Comparison of ENCODE assay signal across 2 cellular contexts in the genomic region with DNA sequence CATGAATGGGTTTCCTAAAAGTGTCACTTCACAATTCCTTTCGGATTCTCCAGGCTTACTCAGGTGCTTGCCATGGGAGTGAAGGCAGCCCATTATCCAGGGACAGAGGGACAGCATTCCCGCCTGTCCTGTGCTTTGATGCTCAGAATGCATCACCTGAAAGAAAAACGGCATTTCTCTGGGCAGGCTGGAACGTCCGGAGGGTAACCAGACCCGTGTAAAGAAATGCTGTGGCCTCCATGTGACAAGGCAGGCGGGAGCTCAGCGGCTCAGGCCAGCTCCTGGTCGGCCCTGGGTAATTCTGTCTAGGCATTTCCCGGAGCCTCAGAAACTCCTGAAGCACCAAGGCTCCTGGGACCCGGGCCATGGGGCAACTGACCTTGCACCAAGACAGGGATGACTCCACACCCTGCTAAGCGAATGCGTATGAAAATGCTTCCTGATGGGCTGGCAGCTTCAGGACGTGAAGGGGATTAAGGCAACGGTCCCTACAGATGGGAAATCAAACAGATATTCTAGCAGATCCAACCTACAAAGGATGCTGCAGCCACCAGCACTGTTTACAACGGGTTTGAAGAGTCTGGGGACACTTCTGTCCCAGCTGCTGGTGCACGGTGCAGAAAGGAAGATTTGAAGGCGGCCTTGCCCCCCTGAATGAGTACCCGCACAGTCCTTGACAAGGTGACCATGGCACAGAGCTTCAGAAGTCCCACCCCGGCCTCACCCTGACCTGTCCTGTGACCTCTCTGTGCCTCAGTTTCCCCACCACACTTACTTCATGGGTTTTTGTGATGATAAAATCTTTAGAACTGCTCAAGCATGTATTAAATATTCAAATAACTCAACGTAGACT.
TF ChIP-seq lines count a peak whose summit lies in the region.

No MANE protein-coding gene starts in this region.

TF ChIP-seq in SK-N-SH, 30 proteins besides CTCF, POLR2A, EP300 and RAD21 (continued from another document):
- no peak for TF ChIP-seq PBX3 (IDR thresholded peaks at IDR 0.05)
- TF ChIP-seq RFX5 (IDR thresholded peaks at IDR 0.05; ENCODE audit: low read length) = no peak
- no peak for TF ChIP-seq JUND (IDR thresholded peaks at IDR 0.05)
- no peak for TF ChIP-seq TEAD4 (IDR thresholded peaks at IDR 0.05; ENCODE audit: borderline replicate concordance, insufficient read depth)
TF ChIP-seq in SK-N-SH: peak in this region for 0.

TF ChIP-seq in SK-N-SH treated with all-trans-retinoic acid at 6 μM for 48 hours, 23 proteins besides CTCF, POLR2A, EP300 and RAD21 (continued from another document):
- TF ChIP-seq ZNF565 (CRISPR knock-in tag; conservative IDR thresholded peaks at IDR 0.05; ENCODE audit: low read depth) (no peak), ZNF8 (CRISPR knock-in tag; IDR thresholded peaks at IDR 0.05) (no peak), ESRRG (CRISPR knock-in tag; IDR thresholded peaks at IDR 0.05) (no peak), ZFP30 (CRISPR knock-in tag; IDR thresholded peaks at IDR 0.05) (no peak), POU6F1 (CRISPR knock-in tag; IDR thresholded peaks at IDR 0.05; ENCODE audit: borderline replicate concordance, low read depth) (no peak), RARB (CRISPR knock-in tag; IDR thresholded peaks at IDR 0.05) (no peak), TOX (CRISPR knock-in tag; IDR thresholded peaks at IDR 0.05; ENCODE audit: borderline replicate concordance) (no peak), BACH2 (CRISPR knock-in tag; IDR thresholded peaks at IDR 0.05; ENCODE audit: borderline replicate concordance) (no peak)
TF ChIP-seq in SK-N-SH treated with all-trans-retinoic acid at 6 μM for 48 hours: peak in this region for 0.
